Comparison of ENCODE assay signal across 1 cellular context in the genomic region with DNA sequence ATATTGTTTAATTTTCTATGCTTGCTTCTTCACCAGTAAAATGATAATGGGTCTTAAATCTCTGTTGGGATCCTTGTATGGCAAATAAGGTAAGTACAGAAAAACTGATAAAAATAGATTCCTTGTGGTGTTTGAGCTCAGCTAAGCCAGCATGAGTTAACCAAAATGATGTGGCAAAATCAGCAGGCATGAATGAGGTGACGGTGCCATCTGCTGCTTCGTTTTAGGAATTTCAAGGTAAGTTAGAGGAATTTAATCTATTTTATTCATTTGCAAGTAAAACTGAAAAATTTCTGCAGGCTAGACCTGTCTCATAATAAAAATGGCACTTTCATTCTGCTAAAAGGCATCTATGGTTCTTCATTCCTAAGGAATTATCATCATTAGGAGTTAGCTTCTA.
TF ChIP-seq lines count a peak whose summit lies in the region.

No MANE protein-coding gene starts in this region.

TF ChIP-seq in H1, 55 proteins besides CTCF, POLR2A, EP300 and RAD21 (continued from another document):
- TF ChIP-seq, protein P1, sequence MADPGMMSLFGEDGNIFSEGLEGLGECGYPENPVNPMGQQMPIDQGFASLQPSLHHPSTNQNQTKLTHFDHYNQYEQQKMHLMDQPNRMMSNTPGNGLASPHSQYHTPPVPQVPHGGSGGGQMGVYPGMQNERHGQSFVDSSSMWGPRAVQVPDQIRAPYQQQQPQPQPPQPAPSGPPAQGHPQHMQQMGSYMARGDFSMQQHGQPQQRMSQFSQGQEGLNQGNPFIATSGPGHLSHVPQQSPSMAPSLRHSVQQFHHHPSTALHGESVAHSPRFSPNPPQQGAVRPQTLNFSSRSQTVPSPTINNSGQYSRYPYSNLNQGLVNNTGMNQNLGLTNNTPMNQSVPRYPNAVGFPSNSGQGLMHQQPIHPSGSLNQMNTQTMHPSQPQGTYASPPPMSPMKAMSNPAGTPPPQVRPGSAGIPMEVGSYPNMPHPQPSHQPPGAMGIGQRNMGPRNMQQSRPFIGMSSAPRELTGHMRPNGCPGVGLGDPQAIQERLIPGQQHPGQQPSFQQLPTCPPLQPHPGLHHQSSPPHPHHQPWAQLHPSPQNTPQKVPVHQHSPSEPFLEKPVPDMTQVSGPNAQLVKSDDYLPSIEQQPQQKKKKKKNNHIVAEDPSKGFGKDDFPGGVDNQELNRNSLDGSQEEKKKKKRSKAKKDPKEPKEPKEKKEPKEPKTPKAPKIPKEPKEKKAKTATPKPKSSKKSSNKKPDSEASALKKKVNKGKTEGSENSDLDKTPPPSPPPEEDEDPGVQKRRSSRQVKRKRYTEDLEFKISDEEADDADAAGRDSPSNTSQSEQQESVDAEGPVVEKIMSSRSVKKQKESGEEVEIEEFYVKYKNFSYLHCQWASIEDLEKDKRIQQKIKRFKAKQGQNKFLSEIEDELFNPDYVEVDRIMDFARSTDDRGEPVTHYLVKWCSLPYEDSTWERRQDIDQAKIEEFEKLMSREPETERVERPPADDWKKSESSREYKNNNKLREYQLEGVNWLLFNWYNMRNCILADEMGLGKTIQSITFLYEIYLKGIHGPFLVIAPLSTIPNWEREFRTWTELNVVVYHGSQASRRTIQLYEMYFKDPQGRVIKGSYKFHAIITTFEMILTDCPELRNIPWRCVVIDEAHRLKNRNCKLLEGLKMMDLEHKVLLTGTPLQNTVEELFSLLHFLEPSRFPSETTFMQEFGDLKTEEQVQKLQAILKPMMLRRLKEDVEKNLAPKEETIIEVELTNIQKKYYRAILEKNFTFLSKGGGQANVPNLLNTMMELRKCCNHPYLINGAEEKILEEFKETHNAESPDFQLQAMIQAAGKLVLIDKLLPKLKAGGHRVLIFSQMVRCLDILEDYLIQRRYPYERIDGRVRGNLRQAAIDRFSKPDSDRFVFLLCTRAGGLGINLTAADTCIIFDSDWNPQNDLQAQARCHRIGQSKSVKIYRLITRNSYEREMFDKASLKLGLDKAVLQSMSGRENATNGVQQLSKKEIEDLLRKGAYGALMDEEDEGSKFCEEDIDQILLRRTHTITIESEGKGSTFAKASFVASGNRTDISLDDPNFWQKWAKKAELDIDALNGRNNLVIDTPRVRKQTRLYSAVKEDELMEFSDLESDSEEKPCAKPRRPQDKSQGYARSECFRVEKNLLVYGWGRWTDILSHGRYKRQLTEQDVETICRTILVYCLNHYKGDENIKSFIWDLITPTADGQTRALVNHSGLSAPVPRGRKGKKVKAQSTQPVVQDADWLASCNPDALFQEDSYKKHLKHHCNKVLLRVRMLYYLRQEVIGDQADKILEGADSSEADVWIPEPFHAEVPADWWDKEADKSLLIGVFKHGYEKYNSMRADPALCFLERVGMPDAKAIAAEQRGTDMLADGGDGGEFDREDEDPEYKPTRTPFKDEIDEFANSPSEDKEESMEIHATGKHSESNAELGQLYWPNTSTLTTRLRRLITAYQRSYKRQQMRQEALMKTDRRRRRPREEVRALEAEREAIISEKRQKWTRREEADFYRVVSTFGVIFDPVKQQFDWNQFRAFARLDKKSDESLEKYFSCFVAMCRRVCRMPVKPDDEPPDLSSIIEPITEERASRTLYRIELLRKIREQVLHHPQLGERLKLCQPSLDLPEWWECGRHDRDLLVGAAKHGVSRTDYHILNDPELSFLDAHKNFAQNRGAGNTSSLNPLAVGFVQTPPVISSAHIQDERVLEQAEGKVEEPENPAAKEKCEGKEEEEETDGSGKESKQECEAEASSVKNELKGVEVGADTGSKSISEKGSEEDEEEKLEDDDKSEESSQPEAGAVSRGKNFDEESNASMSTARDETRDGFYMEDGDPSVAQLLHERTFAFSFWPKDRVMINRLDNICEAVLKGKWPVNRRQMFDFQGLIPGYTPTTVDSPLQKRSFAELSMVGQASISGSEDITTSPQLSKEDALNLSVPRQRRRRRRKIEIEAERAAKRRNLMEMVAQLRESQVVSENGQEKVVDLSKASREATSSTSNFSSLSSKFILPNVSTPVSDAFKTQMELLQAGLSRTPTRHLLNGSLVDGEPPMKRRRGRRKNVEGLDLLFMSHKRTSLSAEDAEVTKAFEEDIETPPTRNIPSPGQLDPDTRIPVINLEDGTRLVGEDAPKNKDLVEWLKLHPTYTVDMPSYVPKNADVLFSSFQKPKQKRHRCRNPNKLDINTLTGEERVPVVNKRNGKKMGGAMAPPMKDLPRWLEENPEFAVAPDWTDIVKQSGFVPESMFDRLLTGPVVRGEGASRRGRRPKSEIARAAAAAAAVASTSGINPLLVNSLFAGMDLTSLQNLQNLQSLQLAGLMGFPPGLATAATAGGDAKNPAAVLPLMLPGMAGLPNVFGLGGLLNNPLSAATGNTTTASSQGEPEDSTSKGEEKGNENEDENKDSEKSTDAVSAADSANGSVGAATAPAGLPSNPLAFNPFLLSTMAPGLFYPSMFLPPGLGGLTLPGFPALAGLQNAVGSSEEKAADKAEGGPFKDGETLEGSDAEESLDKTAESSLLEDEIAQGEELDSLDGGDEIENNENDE (IDR thresholded peaks at IDR 0.05; ENCODE audit: insufficient replicate concordance, low read length), result no peak
- peak; percentile 60; the same call in 1 of the 2 replicates for TF ChIP-seq MAFK (IDR thresholded peaks at IDR 0.05; ENCODE audit: low read depth, low read length)
